In genomic region chr13:48436661-48437242, GRCh38 we compare ENCODE assay signal across 11 cellular contexts. TPM values are rescaled to one million over a fixed set of nuclear protein-coding genes. Genes with fewer than 3 reads are reported as not detected.
DNase-seq lines count a peak whose midpoint lies in the region; ATAC-seq and TF ChIP-seq lines count a peak whose summit lies in the region.
"Had no signal": no experiment of that assay in that cellular context is flagged by ENCODE, and none has a peak within 500 bp of the region (broad histone marks: within the 10 kb centered on the region; RNA-seq: fewer than 3 reads in every experiment).

No MANE protein-coding gene starts in this region.

- intact Hi-C loops in breast epithelium (cut with DNase I; ENCODE audit: low total_unique reads): no loop called here
- intact Hi-C loops in left ventricle myocardium superior (cut with micrococcal nuclease): no loop called here
- intact Hi-C loops in spleen (cut with DNase I; ENCODE audit: low total_unique reads): no loop called here

- H3K36me3 ChIP-seq in HEK293 (ENCODE audit: control insufficient read depth in 2 of 2, insufficient read depth in 1 of 2, low read length in 2 of 2) (no peaks in the 10 kb centered on the region), breast epithelium (no peaks in the 10 kb centered on the region), spleen (no peaks in the 10 kb centered on the region)
- H3K36me3 ChIP-seq: pancreas had no signal

- no peak for DNase-seq in breast epithelium (ENCODE audit: low spot score in 2 of 2)
- DNase-seq in left ventricle myocardium superior: no peak
- no peak for DNase-seq in spleen
- DNase-seq in GDM1 (lab: John Stamatoyannopoulos, UW): no peak
- no peak for DNase-seq in activated CD4-positive, alpha-beta T cell treated with anti-CD3 and anti-CD28 coated beads, Interleukin-2, amount 10 ng/mL, durations not matched to agents 7 days and 5 days
- no peak for DNase-seq in NCI-H1930 (lab: John Stamatoyannopoulos, UW)
- DNase-seq: activated naive CD8-positive, alpha-beta T cell treated with anti-CD3 and anti-CD28 coated beads for 36 hours had no signal

- H3K9me3 ChIP-seq in HEK293 (ENCODE audit: control insufficient read depth, insufficient read depth, low read depth, low read length) (no peaks in the 10 kb centered on the region), breast epithelium (no peaks in the 10 kb centered on the region), spleen (no peaks in the 10 kb centered on the region)
- H3K9me3 ChIP-seq: pancreas had no signal

- H3K4me1 ChIP-seq in HEK293 (ENCODE audit: control insufficient read depth, insufficient read depth, low read length) (peaks cover 10% of the 10 kb centered on the region), breast epithelium (no peaks in the 10 kb centered on the region), spleen (peaks cover 4 to 41% (median 26%) of the 10 kb centered on the region in 6 donors)

- H3K4me1 Mint-ChIP-seq in activated CD4-positive, alpha-beta T cell treated with anti-CD3 and anti-CD28 coated beads, Interleukin-2, amount 10 ng/mL, durations not matched to agents 7 days and 5 days: peaks cover 28% of the 10 kb centered on the region

- TF ChIP-seq POLR2A in breast epithelium (IDR thresholded peaks at IDR 0.05) (no peak), spleen (IDR thresholded peaks at IDR 0.05) (no peak)

- peaks cover 33% of the 10 kb centered on the region for H3K36me3 Mint-ChIP-seq in activated CD4-positive, alpha-beta T cell treated with anti-CD3 and anti-CD28 coated beads, Interleukin-2, amount 10 ng/mL, durations not matched to agents 7 days and 5 days (ENCODE audit: low read depth)

- H3K4me3 Mint-ChIP-seq in activated CD4-positive, alpha-beta T cell treated with anti-CD3 and anti-CD28 coated beads, Interleukin-2, amount 10 ng/mL, durations not matched to agents 7 days and 5 days: no peak overlapping the region
- H3K4me3 Mint-ChIP-seq: activated naive CD8-positive, alpha-beta T cell treated with anti-CD3 and anti-CD28 coated beads for 36 hours had no signal

- POLR2A ChIA-PET in HEK293 (lab: Yijun Ruan, JAX): no interaction called here
- POLR2A ChIA-PET in activated CD4-positive, alpha-beta T cell treated with anti-CD3 and anti-CD28 coated beads, Interleukin-2, amount 10 ng/mL, durations not matched to agents 7 days and 5 days (lab: Charles Lee): no interaction called here

- ATAC-seq in left ventricle myocardium superior (peak; percentile 28), GM21360 (IDR thresholded peaks at IDR 0.05; ENCODE audit: unreplicated experiment) (no peak)

- H3K27ac ChIP-seq in HEK293 (ENCODE audit: extremely low read depth, low read depth, low read length): no peak overlapping the region
- peak overlapping the region; percentile 0 to 5 for H3K27ac ChIP-seq in breast epithelium
- H3K27ac ChIP-seq in spleen: peak overlapping the region; percentile 18 to 72 (median 64)
- H3K27ac ChIP-seq: VCaP had no signal

- H3K4me3 ChIP-seq in HEK293 (ENCODE audit: low read depth, low read length): no peak overlapping the region
- no peak overlapping the region for H3K4me3 ChIP-seq in breast epithelium
- H3K4me3 ChIP-seq in spleen: no peak overlapping the region
- H3K4me3 ChIP-seq: pancreas had no signal

- CTCF ChIA-PET in HEK293 (lab: Yijun Ruan, JAX): no interaction called here
- CTCF ChIA-PET in activated CD4-positive, alpha-beta T cell treated with anti-CD3 and anti-CD28 coated beads, Interleukin-2, amount 10 ng/mL, durations not matched to agents 7 days and 5 days (lab: Charles Lee): interaction anchor here (0.6 to 1.1 kb wide), 3 partner anchors 20 to 245 kb away, joined by 3 to 6 read pairs (median 3); no protein-coding TSS in a partner anchor

- no peak overlapping the region for H3K27ac Mint-ChIP-seq in activated CD4-positive, alpha-beta T cell treated with anti-CD3 and anti-CD28 coated beads, Interleukin-2, amount 10 ng/mL, durations not matched to agents 7 days and 5 days
- H3K27ac Mint-ChIP-seq: activated naive CD8-positive, alpha-beta T cell treated with anti-CD3 and anti-CD28 coated beads for 36 hours had no signal

- WGBS in spleen, 5 donors: 44 to 68% (median 52%) methylated on average over 2 of the region's 2 CpGs

- TF ChIP-seq CTCF in HEK293 (tag by site-specific recombination; IDR thresholded peaks at IDR 0.05) (no peak), breast epithelium (IDR thresholded peaks at IDR 0.05) (no peak), spleen (IDR thresholded peaks at IDR 0.05 in 8 of 11, conservative IDR thresholded peaks at IDR 0.05 in 3 of 11) (no peak)

- H3K27me3 Mint-ChIP-seq in activated CD4-positive, alpha-beta T cell treated with anti-CD3 and anti-CD28 coated beads, Interleukin-2, amount 10 ng/mL, durations not matched to agents 7 days and 5 days: no peaks in the 10 kb centered on the region
- H3K27me3 Mint-ChIP-seq: activated naive CD8-positive, alpha-beta T cell treated with anti-CD3 and anti-CD28 coated beads for 36 hours had no signal

- H3K9me3 Mint-ChIP-seq in activated CD4-positive, alpha-beta T cell treated with anti-CD3 and anti-CD28 coated beads, Interleukin-2, amount 10 ng/mL, durations not matched to agents 7 days and 5 days: peaks cover 3% of the 10 kb centered on the region
- H3K9me3 Mint-ChIP-seq: activated naive CD8-positive, alpha-beta T cell treated with anti-CD3 and anti-CD28 coated beads for 36 hours had no signal

- no peaks in the 10 kb centered on the region for H3K27me3 ChIP-seq in breast epithelium
- no peaks in the 10 kb centered on the region for H3K27me3 ChIP-seq in spleen (replicated peaks in 1 of 7)
- H3K27me3 ChIP-seq: pancreas had no signal

TF ChIP-seq in HEK293, 187 proteins besides CTCF, POLR2A, EP300 and RAD21:
- no peak for TF ChIP-seq ZNF423 (tag by site-specific recombination; IDR thresholded peaks at IDR 0.05)
- TF ChIP-seq ZNF768 (tag by site-specific recombination; IDR thresholded peaks at IDR 0.05): no peak
- TF ChIP-seq ZNF37A (tag by site-specific recombination; IDR thresholded peaks at IDR 0.05): no peak
- TF ChIP-seq YY2 (tag by site-specific recombination; IDR thresholded peaks at IDR 0.05): no peak
- TF ChIP-seq ZNF624 (tag by site-specific recombination; IDR thresholded peaks at IDR 0.05): no peak
- no peak for TF ChIP-seq GLIS1 (tag by site-specific recombination; IDR thresholded peaks at IDR 0.05)
- TF ChIP-seq, protein P1, sequence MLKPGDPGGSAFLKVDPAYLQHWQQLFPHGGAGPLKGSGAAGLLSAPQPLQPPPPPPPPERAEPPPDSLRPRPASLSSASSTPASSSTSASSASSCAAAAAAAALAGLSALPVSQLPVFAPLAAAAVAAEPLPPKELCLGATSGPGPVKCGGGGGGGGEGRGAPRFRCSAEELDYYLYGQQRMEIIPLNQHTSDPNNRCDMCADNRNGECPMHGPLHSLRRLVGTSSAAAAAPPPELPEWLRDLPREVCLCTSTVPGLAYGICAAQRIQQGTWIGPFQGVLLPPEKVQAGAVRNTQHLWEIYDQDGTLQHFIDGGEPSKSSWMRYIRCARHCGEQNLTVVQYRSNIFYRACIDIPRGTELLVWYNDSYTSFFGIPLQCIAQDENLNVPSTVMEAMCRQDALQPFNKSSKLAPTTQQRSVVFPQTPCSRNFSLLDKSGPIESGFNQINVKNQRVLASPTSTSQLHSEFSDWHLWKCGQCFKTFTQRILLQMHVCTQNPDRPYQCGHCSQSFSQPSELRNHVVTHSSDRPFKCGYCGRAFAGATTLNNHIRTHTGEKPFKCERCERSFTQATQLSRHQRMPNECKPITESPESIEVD (tag by site-specific recombination; IDR thresholded peaks at IDR 0.05): peak; percentile 85

RNA-seq across cellular contexts. Expression of gene LPAR6, which starts 23.8 kb away (rescaled TPM):
- total RNA-seq in breast epithelium (10 to 100 TPM; 23.7 to 44.2 (median 40.5) TPM), left ventricle myocardium superior (13.2 TPM), spleen (10 to 100 TPM; 26.5 to 44.2 (median 32.9) TPM)
- polyA plus RNA-seq in spleen: 10 to 100 TPM; 29.4 to 39.6 (median 33.1) TPM
- total RNA-seq in activated CD4-positive, alpha-beta T cell treated with anti-CD3 and anti-CD28 coated beads, Interleukin-2, amount 10 ng/mL, durations not matched to agents 7 days and 5 days: 10 to 100 TPM; 56.7 to 79.9 TPM
